8 cellular contexts compared by ENCODE assay signal in genomic region chr15:45399381-45400212, GRCh38. TPM values are rescaled to one million over a fixed set of nuclear protein-coding genes. Genes with fewer than 3 reads are reported as not detected.
DNase-seq lines count a peak whose midpoint lies in the region; ATAC-seq and TF ChIP-seq lines count a peak whose summit lies in the region.

No MANE protein-coding gene starts in this region.

- no peaks in the 10 kb centered on the region for H3K4me1 Mint-ChIP-seq in Caco-2 (ENCODE audit: low read depth, unreplicated experiment)
- H3K4me1 Mint-ChIP-seq in endothelial cell (ENCODE audit: unreplicated experiment) = peaks cover 16% of the 10 kb centered on the region

- DNase-seq in Caco-2 (peak in 1 of 2 experiments; percentile 43), HFF-Myc (ENCODE audit: extremely low read depth, low read depth) (peak; percentile 47), OCI-M1 (lab: John Stamatoyannopoulos, UW) (peak; percentile 78), endothelial cell (ENCODE audit: low spot score) (no peak), neuronal stem cell (ENCODE audit: low spot score) (peak; percentile 18), activated gamma-delta T cell (lab: John Stamatoyannopoulos, UW) (no peak), activated T-cell treated with anti-CD3 and anti-CD28 coated beads for 4 hours (no peak)

- no peak for ATAC-seq in HG03521 (IDR thresholded peaks at IDR 0.05; ENCODE audit: unreplicated experiment)

- H3K27ac ChIP-seq in neuronal stem cell (replicated peaks; ENCODE audit: low read length) = no peak overlapping the region

- H2AK5ac ChIP-seq in neuronal stem cell (ENCODE audit: low read depth, low read length) = no peak overlapping the region

- H3K4me1 ChIP-seq in Caco-2 (no peaks in the 10 kb centered on the region), neuronal stem cell (ENCODE audit: control insufficient read depth in 2 of 2, insufficient read depth in 1 of 2, low read depth in 1 of 2, low read length in 2 of 2) (peaks cover 0 to 10% of the 10 kb centered on the region in 2 donors)

- no peak overlapping the region for H3K9ac ChIP-seq in neuronal stem cell (ENCODE audit: low read depth, low read length, poor library complexity)

- POLR2A ChIA-PET in Caco-2 (lab: Charles Lee) = no interaction called here

- CTCF ChIA-PET in Caco-2 (lab: Charles Lee) = interaction anchor here (1.3 kb wide), 1 partner anchor 237 kb away, joined by 4 read pairs; no protein-coding TSS in a partner anchor

- H3K27me3 ChIP-seq in Caco-2 (replicated peaks; ENCODE audit: control insufficient read depth, insufficient read depth, low read length) (no peaks in the 10 kb centered on the region), neuronal stem cell (ENCODE audit: control insufficient read depth in 3 of 3, insufficient read depth in 3 of 3, low read depth in 1 of 3, low read length in 3 of 3) (no peaks in the 10 kb centered on the region)

- no peak overlapping the region for H3K23ac ChIP-seq in neuronal stem cell (ENCODE audit: low read depth, low read length, poor library complexity)

- no peak overlapping the region for H3K27ac Mint-ChIP-seq in Caco-2 (ENCODE audit: unreplicated experiment)
- H3K27ac Mint-ChIP-seq in endothelial cell (ENCODE audit: unreplicated experiment) = no peak overlapping the region

- peaks cover 11% of the 10 kb centered on the region for H3K79me1 ChIP-seq in neuronal stem cell (ENCODE audit: low read depth, low read length)

- no peak overlapping the region for H3K18ac ChIP-seq in neuronal stem cell (ENCODE audit: low read length)

- H3K14ac ChIP-seq in neuronal stem cell (ENCODE audit: low read length) = no peak overlapping the region

- no TSS peak for BruUV-seq in Caco-2 (replicated peaks; lab: Mats Ljungman, UMichigan)

- no peak overlapping the region for H2BK120ac ChIP-seq in neuronal stem cell (ENCODE audit: low read depth, low read length)

- no peak overlapping the region for H3K4me2 ChIP-seq in neuronal stem cell (ENCODE audit: insufficient read depth, low read length, poor library complexity, severe bottlenecking)

- H2AFZ ChIP-seq in neuronal stem cell (ENCODE audit: low read length) = peak overlapping the region; percentile 27

- no peak overlapping the region for H2BK5ac ChIP-seq in neuronal stem cell (ENCODE audit: low read length)

- H2BK12ac ChIP-seq in neuronal stem cell (ENCODE audit: low read length) = no peak overlapping the region

- no peak overlapping the region for H4K91ac ChIP-seq in neuronal stem cell (ENCODE audit: low read depth, low read length, poor library complexity)

- no peaks in the 10 kb centered on the region for H3K9me3 Mint-ChIP-seq in Caco-2 (ENCODE audit: unreplicated experiment)
- no peaks in the 10 kb centered on the region for H3K9me3 Mint-ChIP-seq in endothelial cell (ENCODE audit: unreplicated experiment)

- no peaks in the 10 kb centered on the region for H3K27me3 Mint-ChIP-seq in Caco-2 (ENCODE audit: insufficient read depth, unreplicated experiment)
- H3K27me3 Mint-ChIP-seq in endothelial cell (ENCODE audit: unreplicated experiment) = no peaks in the 10 kb centered on the region

- peaks cover 8% of the 10 kb centered on the region for H3K36me3 Mint-ChIP-seq in Caco-2 (ENCODE audit: insufficient read depth, unreplicated experiment)
- no peaks in the 10 kb centered on the region for H3K36me3 Mint-ChIP-seq in endothelial cell (ENCODE audit: low read depth, unreplicated experiment)

- peak; percentile 58 to 62 for TF ChIP-seq CTCF in Caco-2 (IDR thresholded peaks at IDR 0.05; ENCODE audit: insufficient read depth in 1 of 2, low read depth in 1 of 2, low read length in 1 of 2, severe bottlenecking in 1 of 2, unreplicated experiment in 1 of 2)
- TF ChIP-seq CTCF in HFF-Myc (IDR thresholded peaks at IDR 0.05; ENCODE audit: low read depth, low read length, missing control alignments) = peak; percentile 62
- peak; percentile 54 for TF ChIP-seq CTCF in endothelial cell (IDR thresholded peaks at IDR 0.05; ENCODE audit: unreplicated experiment)

- no peak overlapping the region for H3K4ac ChIP-seq in neuronal stem cell (ENCODE audit: low read length)

- H2BK15ac ChIP-seq in neuronal stem cell (ENCODE audit: low read length) = no peak overlapping the region

- no peaks in the 10 kb centered on the region for H3K36me3 ChIP-seq in Caco-2 (ENCODE audit: control insufficient read depth, insufficient read depth, low read length)
- peaks cover 0 to 10% of the 10 kb centered on the region in 2 donors for H3K36me3 ChIP-seq in neuronal stem cell (replicated peaks in 1 of 2; ENCODE audit: control insufficient read depth in 2 of 2, insufficient read depth in 2 of 2, low read length in 2 of 2)

- no peak overlapping the region for H3K4me3 ChIP-seq in Caco-2 (ENCODE audit: low read depth, low read length)
- H3K4me3 ChIP-seq in HFF-Myc (replicated peaks; ENCODE audit: low read depth, low read length) = no peak overlapping the region
- H3K4me3 ChIP-seq in neuronal stem cell (ENCODE audit: low read length in 2 of 2) = no peak overlapping the region

- no CpG with 5 or more reads among the region's 6 CpGs for WGBS in neuronal stem cell (ENCODE audit: extremely low coverage in 2 of 2, insufficient read length in 2 of 2, insufficient replicate concordance in 1 of 2), 2 donors

- H3K4me3 Mint-ChIP-seq in Caco-2 (ENCODE audit: unreplicated experiment) = no peak overlapping the region
- no peak overlapping the region for H3K4me3 Mint-ChIP-seq in endothelial cell (ENCODE audit: unreplicated experiment)

- intact Hi-C loops in Caco-2 (cut with micrococcal nuclease; ENCODE audit: unreplicated experiment) = loop anchor here (1.0 kb wide), 3 partner anchors 92 to 236 kb away; no protein-coding TSS in a partner anchor

- H3K9me3 ChIP-seq in Caco-2 (no peaks in the 10 kb centered on the region; the same call in 1 of the 2 replicates), neuronal stem cell (replicated peaks in 1 of 2; ENCODE audit: control insufficient read depth in 2 of 2, insufficient read depth in 1 of 2, low read depth in 1 of 2, low read length in 2 of 2) (no peaks in the 10 kb centered on the region)

- H4K8ac ChIP-seq in neuronal stem cell (ENCODE audit: low read depth, low read length) = no peak overlapping the region

RNA-seq across cellular contexts. Expression of gene GATM, which starts 21.3 kb away (rescaled TPM):
- total RNA-seq in Caco-2 (2022) (3.3 and 4.4 TPM in 2 replicates), endothelial cell (ENCODE audit: unreplicated experiment) (3.5 TPM)
- 13.9 TPM for polyA plus RNA-seq in neuronal stem cell (2013, experiment 1 of 2)
- polyA plus RNA-seq in neuronal stem cell (2013, experiment 2 of 2) = 15.2 TPM

Comparison
In these comparisons a context has a peak if more than half of its experiments do, and no peak if none do; other contexts are left out.
1. DNase-seq: peak in HFF-Myc (single experiment), OCI-M1 (single experiment) and neuronal stem cell (single experiment); none in endothelial cell (single experiment), activated gamma-delta T cell (single experiment) and activated T-cell treated with anti-CD3 and anti-CD28 coated beads for 4 hours (single experiment).
2. Peak in every context shown above with its lines, with median percentiles within 50 percentile points of each other: CTCF ChIP-seq.